In the genomic region with DNA sequence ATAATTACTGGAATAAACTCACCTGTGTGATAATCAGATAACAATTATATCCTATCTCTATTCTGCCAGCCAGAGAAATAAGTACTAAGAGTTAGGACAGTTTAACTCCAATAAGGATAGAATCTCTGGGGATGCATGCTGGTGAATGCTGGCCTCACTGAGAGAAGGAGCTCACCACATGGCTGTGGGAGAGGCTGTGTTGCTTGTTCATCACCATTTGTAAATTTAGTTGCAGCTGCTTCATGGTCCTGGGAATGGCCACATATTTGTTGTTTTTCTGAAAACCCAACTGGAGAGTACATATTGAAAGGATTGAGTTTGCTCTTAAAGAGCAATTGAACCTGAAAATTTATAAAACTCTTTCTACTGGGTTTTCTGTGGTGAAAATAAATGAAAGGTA, we compare ENCODE assay signal across 21 cellular contexts.
"Had no signal": no experiment of that assay in that cellular context is flagged by ENCODE, and none has a peak within 500 bp of the region (broad histone marks: within the 10 kb centered on the region; RNA-seq: fewer than 3 reads in every experiment).

No MANE protein-coding gene starts in this region.

- DNase-seq: islet precursor cell; left ventricle myocardium inferior; mesendoderm; naive thymus-derived CD8-positive, alpha-beta T cell; nucleus accumbens; pancreas; posterior cingulate gyrus; retina; right cardiac atrium; small intestine; spleen; stimulated activated CD4-positive, alpha-beta T cell treated with anti-CD3 and anti-CD28 coated beads, Interleukin-1b, Interleukin-23, amount 100 ng/mL, for 48 hours; stimulated activated CD4-positive, alpha-beta T cell treated with anti-CD3 and anti-CD28 coated beads, Interleukin-2, amount 100 ng/mL, for 48 hours; stimulated activated CD4-positive, alpha-beta T cell treated with anti-CD3 and anti-CD28 coated beads, Interleukin-4, amount 100 ng/mL, for 4 hours; stimulated activated CD8-positive, alpha-beta memory T cell treated with anti-CD3 and anti-CD28 coated beads, Interleukin-4, amount 100 ng/mL, for 48 hours; stimulated activated naive CD4-positive, alpha-beta T cell treated with Interleukin-2 at 50 U/mL for 16 hours; stimulated activated naive CD8-positive, alpha-beta T cell treated with anti-CD3 and anti-CD28 coated beads, Interleukin-15, amount 100 ng/mL, for 72 hours; substantia nigra; uterus had no signal

- ATAC-seq: naive thymus-derived CD8-positive, alpha-beta T cell; pancreas; right cardiac atrium; sciatic nerve; stimulated activated memory B cell treated with anti-CD40 and anti-IgM and Interleukin-4, amounts not matched to agents 10 μg/mL and 1 μg/mL and 100 μg/mL, for 72 hours; stimulated activated naive CD8-positive, alpha-beta T cell treated with anti-CD3 and anti-CD28 coated beads, Interleukin-15, amount 100 ng/mL, for 72 hours had no signal
